ENCODE assay signal across 8 cellular contexts in genomic region chr14:75711134-75711795, GRCh38. TPM values are rescaled to one million over a fixed set of nuclear protein-coding genes. Genes with fewer than 3 reads are reported as not detected.
DNase-seq lines count a peak whose midpoint lies in the region; ATAC-seq and TF ChIP-seq lines count a peak whose summit lies in the region.

No MANE protein-coding gene starts in this region.

- no peaks in the 10 kb centered on the region for H3F3A ChIP-seq in OCI-LY1 (ENCODE audit: insufficient read depth, low read length)

- in situ Hi-C loops in GM13976 (cut with MboI; ENCODE audit: low sequenced_read_pairs, unreplicated experiment) = loop anchor here (10.0 to 25.0 kb wide), 2 partner anchors 274 to 651 kb away; partner anchors contain the start of genes IFT43 and TGFB3

- no peaks in the 10 kb centered on the region for H3K9me3 Mint-ChIP-seq in effector memory CD8-positive, alpha-beta T cell

- no peaks in the 10 kb centered on the region for H3K9me2 ChIP-seq in OCI-LY1 (ENCODE audit: low read depth, low read length)

- H3K36me3 Mint-ChIP-seq in effector memory CD8-positive, alpha-beta T cell (ENCODE audit: insufficient read depth) = no peaks in the 10 kb centered on the region

- ATAC-seq in lower lobe of right lung = peak; percentile 70 to 79
- no peak for ATAC-seq in effector memory CD8-positive, alpha-beta T cell (replicated peaks)
- ATAC-seq in HG03175 (IDR thresholded peaks at IDR 0.05; ENCODE audit: unreplicated experiment) = no peak

- H3K4me2 ChIP-seq in OCI-LY1 (ENCODE audit: low read length) = no peak overlapping the region

- no peaks in the 10 kb centered on the region for H3K4me1 Mint-ChIP-seq in effector memory CD8-positive, alpha-beta T cell (ENCODE audit: low read depth in 2 of 2)

- intact Hi-C loops in lower lobe of right lung (cut with DNase I) (no loop called here), vagina (cut with DNase I) (loop anchor here (5.0 kb wide), 1 partner anchor 271 kb away; the partner anchor contains the start of gene TGFB3)

- H3K4me3 Mint-ChIP-seq in effector memory CD8-positive, alpha-beta T cell = no peak overlapping the region

- no peaks in the 10 kb centered on the region for H3K27me3 ChIP-seq in OCI-LY1 (ENCODE audit: insufficient read depth, low read length)
- H3K27me3 ChIP-seq in lower lobe of right lung (ENCODE audit: low read depth) = no peaks in the 10 kb centered on the region
- no peaks in the 10 kb centered on the region for H3K27me3 ChIP-seq in vagina

- no peaks in the 10 kb centered on the region for H3K79me2 ChIP-seq in OCI-LY1 (ENCODE audit: insufficient read depth, low read length)

- TF ChIP-seq CTCF in GM13976 (IDR thresholded peaks at IDR 0.05; ENCODE audit: borderline replicate concordance, control extremely low read depth, extremely low read depth, insufficient read depth, missing control alignments) (peak; percentile 55), OCI-LY1 (IDR thresholded peaks at IDR 0.05; ENCODE audit: low read length) (peak; percentile 80), lower lobe of right lung (IDR thresholded peaks at IDR 0.05) (peak; percentile 55), vagina (IDR thresholded peaks at IDR 0.05) (peak in 2 of 3 experiments; percentile 32 to 51)

- no peak overlapping the region for H3K27ac ChIP-seq in OCI-LY1 (ENCODE audit: low read depth, low read length, poor library complexity, severe bottlenecking)
- peak overlapping the region; percentile 78 for H3K27ac ChIP-seq in lower lobe of right lung
- H3K27ac ChIP-seq in vagina = peak overlapping the region; percentile 81

- no peak overlapping the region for H3K27ac Mint-ChIP-seq in effector memory CD8-positive, alpha-beta T cell

- no peaks in the 10 kb centered on the region for H4K20me1 ChIP-seq in OCI-LY1 (ENCODE audit: insufficient read depth, low read length)

- H3K4me1 ChIP-seq in OCI-LY1 (ENCODE audit: insufficient read depth, low read length, severe bottlenecking) = no peaks in the 10 kb centered on the region
- H3K4me1 ChIP-seq in lower lobe of right lung = peaks cover 11% of the 10 kb centered on the region
- peaks cover 28% of the 10 kb centered on the region for H3K4me1 ChIP-seq in vagina

- H3K9ac ChIP-seq in OCI-LY1 (ENCODE audit: low read length) = no peak overlapping the region

- H2AFZ ChIP-seq in OCI-LY1 (ENCODE audit: low read length) = no peak overlapping the region

- H3K9me3 ChIP-seq in OCI-LY1 (ENCODE audit: low read length) (no peaks in the 10 kb centered on the region), lower lobe of right lung (no peaks in the 10 kb centered on the region), vagina (no peaks in the 10 kb centered on the region)

- DNase-seq in AML-193 (lab: John Stamatoyannopoulos, UW) (peak; percentile 25 to 55), GM13976 (ENCODE audit: low spot score) (peak; percentile 28), dermis microvascular lymphatic vessel endothelial cell (ENCODE audit: low read depth in 2 of 2) (peak; percentile 43 to 46), lower lobe of right lung (no peak), vagina (ENCODE audit: extremely low spot score in 2 of 2) (no peak)
- DNase-seq in effector memory CD8-positive, alpha-beta T cell = no peak

- H3K4me3 ChIP-seq in OCI-LY1 (ENCODE audit: low read depth, low read length, poor library complexity, severe bottlenecking) (no peak overlapping the region), lower lobe of right lung (no peak overlapping the region), vagina (no peak overlapping the region)

- H3K36me3 ChIP-seq in OCI-LY1 (ENCODE audit: insufficient read depth, low read length) (peaks cover 3% of the 10 kb centered on the region; the same call in 1 of the 2 replicates), lower lobe of right lung (peaks cover 23% of the 10 kb centered on the region), vagina (no peaks in the 10 kb centered on the region)

- no peaks in the 10 kb centered on the region for H3K27me3 Mint-ChIP-seq in effector memory CD8-positive, alpha-beta T cell

- TF ChIP-seq POLR2A in vagina (IDR thresholded peaks at IDR 0.05) = no peak

RNA-seq across cellular contexts. Expression of gene TTLL5, which starts 50.2 kb away (rescaled TPM):
- 21.4 and 22.3 TPM in 2 replicates for total RNA-seq in dermis microvascular lymphatic vessel endothelial cell
- 32.6 TPM for total RNA-seq in lower lobe of right lung
- total RNA-seq in vagina = 43.0 TPM

RNA-seq across cellular contexts. Expression of gene ERG28, which starts 50.6 kb away (rescaled TPM):
- 5.2 and 6.0 TPM in 2 replicates for total RNA-seq in dermis microvascular lymphatic vessel endothelial cell
- total RNA-seq in lower lobe of right lung = 30.2 TPM
- 9.6 TPM for total RNA-seq in vagina

Comparison
In these comparisons a context has a peak if more than half of its experiments do, and no peak if none do; other contexts are left out.
1. DNase-seq: peak in AML-193 (2 of 2), GM13976 (single experiment) and dermis microvascular lymphatic vessel endothelial cell (2 of 2); none in lower lobe of right lung (single experiment), vagina (0 of 2) and effector memory CD8-positive, alpha-beta T cell (0 of 3).
2. ATAC-seq: peak in lower lobe of right lung (2 of 2); none in effector memory CD8-positive, alpha-beta T cell (single experiment) and HG03175 (single experiment).
3. Peak in every context shown above with its lines, with median percentiles within 50 percentile points of each other: CTCF ChIP-seq.